ENCODE assay signal across 9 cellular contexts in the genomic region with DNA sequence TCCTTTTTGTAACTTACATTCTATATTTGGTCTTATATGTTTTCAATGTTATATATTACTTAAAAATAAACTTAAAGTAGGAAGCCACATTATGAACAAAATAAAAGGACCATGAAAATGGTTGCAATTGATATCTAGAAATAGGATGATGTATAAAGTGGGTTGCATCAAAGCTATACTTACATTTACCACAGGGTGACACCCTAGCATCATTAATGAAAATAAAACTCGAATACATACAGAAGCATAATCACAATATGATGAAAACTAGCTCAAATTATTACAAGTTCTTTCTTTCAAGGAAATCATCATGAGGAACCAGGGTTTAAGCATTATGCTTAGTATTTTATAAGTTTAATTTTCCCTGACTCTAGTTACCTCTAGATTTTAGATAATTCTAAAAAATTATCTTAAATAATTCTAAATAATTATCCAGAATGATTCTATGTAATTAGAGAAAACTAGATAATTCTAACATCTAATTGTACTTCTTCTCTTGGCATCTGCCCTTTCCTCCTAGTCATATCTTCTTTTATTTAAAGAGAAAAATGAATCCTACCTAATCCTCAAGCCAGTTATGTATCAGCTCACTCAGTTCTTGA. TPM values are rescaled to one million over a fixed set of nuclear protein-coding genes. Genes with fewer than 3 reads are reported as not detected.
DNase-seq lines count a peak whose midpoint lies in the region; ATAC-seq and TF ChIP-seq lines count a peak whose summit lies in the region.
"Had no signal": no experiment of that assay in that cellular context is flagged by ENCODE, and none has a peak within 500 bp of the region (broad histone marks: within the 10 kb centered on the region; RNA-seq: fewer than 3 reads in every experiment).

No MANE protein-coding gene starts in this region.

- TF ChIP-seq CTCF in AG09309 (IDR thresholded peaks at IDR 0.05; ENCODE audit: control insufficient read depth, insufficient read depth, low read depth, low read length, missing control alignments) (peak; percentile 44), GM20000 (IDR thresholded peaks at IDR 0.05; ENCODE audit: extremely low read depth, missing control alignments) (peak; percentile 16), fibroblast of pulmonary artery (IDR thresholded peaks at IDR 0.05; ENCODE audit: low read length, missing control alignments) (peak; percentile 64), prostate gland (IDR thresholded peaks at IDR 0.05) (peak in 3 of 4 experiments; percentile 34 to 81 (median 75))

- H3K27me3 ChIP-seq in prostate gland (replicated peaks; ENCODE audit: insufficient read depth): peaks cover 3% of the 10 kb centered on the region

- H3K4me3 ChIP-seq in AG09309 (ENCODE audit: control insufficient read depth, low read depth, low read length) (no peak overlapping the region), fibroblast of pulmonary artery (replicated peaks; ENCODE audit: low read depth, low read length) (no peak overlapping the region), prostate gland (no peak overlapping the region)

- no peaks in the 10 kb centered on the region for H3K4me1 ChIP-seq in prostate gland (replicated peaks)

- ATAC-seq in GM18907 (IDR thresholded peaks at IDR 0.05; ENCODE audit: unreplicated experiment): no peak

- no peak for TF ChIP-seq POLR2A in prostate gland (IDR thresholded peaks at IDR 0.05)

- H3K36me3 ChIP-seq in prostate gland: no peaks in the 10 kb centered on the region

- WGBS in prostate gland: 3% methylated on average over 1 of the region's 1 CpG

- DNase-seq in AG09309 (ENCODE audit: low read depth): peak; percentile 11
- peak; percentile 9 for DNase-seq in GM20000 (ENCODE audit: low spot score)
- DNase-seq in RKO (ENCODE audit: low spot score): peak; percentile 56
- DNase-seq in fibroblast of pulmonary artery (ENCODE audit: low read depth): peak; percentile 74
- no peak for DNase-seq in prostate gland (ENCODE audit: low spot score)
- DNase-seq in NCI-H2196 treated with DMSO at 0.1 percent for 48 hours (lab: John Stamatoyannopoulos, UW; ENCODE audit: unreplicated experiment): no peak
- DNase-seq in NCI-H1436 treated with DMSO at 0.1 percent for 48 hours (lab: John Stamatoyannopoulos, UW): no peak

- H3K27ac ChIP-seq in prostate gland: no peak overlapping the region

- intact Hi-C loops in prostate gland (cut with DNase I): loop anchor here (5.0 kb wide), 2 partner anchors 426 to 716 kb away; no protein-coding TSS in a partner anchor

- no peaks in the 10 kb centered on the region for H3K9me3 ChIP-seq in prostate gland

RNA-seq across cellular contexts. Expression of a gene that starts 31.2 kb away (rescaled TPM):
- total RNA-seq in prostate gland: not detected
- total RNA-seq: temporal lobe had no signal

RNA-seq across cellular contexts. Expression of a gene that starts 35.9 kb away (rescaled TPM):
- not detected for total RNA-seq in prostate gland

RNA-seq across cellular contexts. Expression of a gene that starts 38.7 kb away (rescaled TPM):
- total RNA-seq in prostate gland: not detected

RNA-seq across cellular contexts. Expression of a gene that starts 48.1 kb away (rescaled TPM):
- 100 to 1,000 TPM; 197 to 358 TPM for total RNA-seq in prostate gland

RNA-seq across cellular contexts. Expression of a gene that starts 54.9 kb away (rescaled TPM):
- total RNA-seq in prostate gland: under 1 TPM in 1 of 2 donors, not detected in 1; 0.41 TPM

Comparison
In these comparisons a context has a peak if more than half of its experiments do, and no peak if none do; other contexts are left out.
1. DNase-seq: peak in AG09309 (single experiment), GM20000 (single experiment), RKO (single experiment) and fibroblast of pulmonary artery (single experiment); none in prostate gland (single experiment), NCI-H2196 treated with DMSO at 0.1 percent for 48 hours (single experiment) and NCI-H1436 treated with DMSO at 0.1 percent for 48 hours (single experiment).
2. CTCF ChIP-seq: peak in every context shown above with its lines; median percentile 75 in prostate gland; 64 in fibroblast of pulmonary artery; 44 in AG09309; 16 in GM20000.